13 cellular contexts compared by ENCODE assay signal in genomic region chr1:29156543-29157268, GRCh38. TPM values are rescaled to one million over a fixed set of nuclear protein-coding genes. Genes with fewer than 3 reads are reported as not detected.
A peak's percentile ranks its signal among the peaks of the same experiment; 100 is the strongest.
DNase-seq lines count a peak whose midpoint lies in the region; ATAC-seq, FAIRE-seq and TF ChIP-seq lines count a peak whose summit lies in the region.
"Had no signal": no experiment of that assay in that cellular context is flagged by ENCODE, and none has a peak within 500 bp of the region (broad histone marks: within the 10 kb centered on the region; RNA-seq: fewer than 3 reads in every experiment).

No MANE protein-coding gene starts in this region.

- POLR2A ChIA-PET in RWPE1 (lab: Yijun Ruan, JAX; ENCODE audit: low non-redundant PET) = no interaction called here

- 20% methylated on average over 10 of the region's 10 CpGs for WGBS in right cardiac atrium

- peak; percentile 67 to 85 for ATAC-seq in right cardiac atrium
- no peak for ATAC-seq in GM18868 (IDR thresholded peaks at IDR 0.05; ENCODE audit: unreplicated experiment)
- no peak for ATAC-seq in GM19035 (IDR thresholded peaks at IDR 0.05; ENCODE audit: unreplicated experiment)
- ATAC-seq: sciatic nerve had no signal

- peaks cover 73% of the 10 kb centered on the region for H3K79me2 ChIP-seq in astrocyte (ENCODE audit: insufficient read depth, low read length)

- H3K9me3 ChIP-seq in astrocyte (ENCODE audit: insufficient read depth, low read depth, low read length) (no peaks in the 10 kb centered on the region), right cardiac atrium (ENCODE audit: control insufficient read depth, low read length) (no peaks in the 10 kb centered on the region)

- no peak overlapping the region for H3K27ac ChIP-seq in astrocyte (ENCODE audit: low read depth, low read length)
- H3K27ac ChIP-seq in right cardiac atrium (ENCODE audit: low read length) = peak overlapping the region; percentile 32
- H3K27ac ChIP-seq in RWPE1 = no peak overlapping the region

- peaks cover 65% of the 10 kb centered on the region for H3K36me3 ChIP-seq in astrocyte (ENCODE audit: insufficient read depth, low read length)

- FAIRE-seq in astrocyte (lab: Jason Lieb, UNC) = no peak

- H3K9me3 Mint-ChIP-seq in astrocyte (ENCODE audit: unreplicated experiment) (no peaks in the 10 kb centered on the region), progenitor cell of endocrine pancreas (ENCODE audit: low read depth) (no peaks in the 10 kb centered on the region)
- H3K9me3 Mint-ChIP-seq: activated CD4-positive, alpha-beta T cell treated with anti-CD3 and anti-CD28 coated beads, Interleukin-2, amount 10 ng/mL, durations not matched to agents 24 days and 14 days; activated naive CD4-positive, alpha-beta T cell treated with anti-CD3 and anti-CD28 coated beads, Interleukin-2, amount 50 U/mL, for 24 hours had no signal

- H3K27me3 Mint-ChIP-seq in astrocyte (ENCODE audit: low read depth, unreplicated experiment) (no peaks in the 10 kb centered on the region), progenitor cell of endocrine pancreas (no peaks in the 10 kb centered on the region)
- H3K27me3 Mint-ChIP-seq: activated CD4-positive, alpha-beta T cell treated with anti-CD3 and anti-CD28 coated beads, Interleukin-2, amount 10 ng/mL, durations not matched to agents 24 days and 14 days; activated naive CD4-positive, alpha-beta T cell treated with anti-CD3 and anti-CD28 coated beads, Interleukin-2, amount 50 U/mL, for 24 hours had no signal

- peaks cover 24% of the 10 kb centered on the region for H3K36me3 Mint-ChIP-seq in astrocyte (ENCODE audit: low read depth, unreplicated experiment)
- H3K36me3 Mint-ChIP-seq in progenitor cell of endocrine pancreas (ENCODE audit: insufficient read depth) = peaks cover 28% of the 10 kb centered on the region

- no peak overlapping the region for H2AFZ ChIP-seq in astrocyte (ENCODE audit: low read depth, low read length)

- H3K4me2 ChIP-seq in astrocyte (ENCODE audit: low read length) = no peak overlapping the region

- H3K4me3 Mint-ChIP-seq in astrocyte (ENCODE audit: unreplicated experiment) (peak overlapping the region; percentile 9), progenitor cell of endocrine pancreas (ENCODE audit: low read depth) (peak overlapping the region; percentile 17)
- H3K4me3 Mint-ChIP-seq: activated CD4-positive, alpha-beta T cell treated with anti-CD3 and anti-CD28 coated beads, Interleukin-2, amount 10 ng/mL, durations not matched to agents 24 days and 14 days; activated naive CD4-positive, alpha-beta T cell treated with anti-CD3 and anti-CD28 coated beads, Interleukin-2, amount 50 U/mL, for 24 hours had no signal

- intact Hi-C loops in right cardiac atrium (cut with DNase I) = no loop called here

- H3K4me1 Mint-ChIP-seq in astrocyte (ENCODE audit: low read depth, unreplicated experiment) (peaks cover 9% of the 10 kb centered on the region), progenitor cell of endocrine pancreas (ENCODE audit: low read depth) (peaks cover 31% of the 10 kb centered on the region)
- H3K4me1 Mint-ChIP-seq: activated naive CD4-positive, alpha-beta T cell treated with anti-CD3 and anti-CD28 coated beads, Interleukin-2, amount 50 U/mL, for 24 hours had no signal

- TF ChIP-seq CTCF in astrocyte (IDR thresholded peaks at IDR 0.05; ENCODE audit: insufficient read depth, low read depth, low read length) (no peak), progenitor cell of endocrine pancreas (IDR thresholded peaks at IDR 0.05; ENCODE audit: unreplicated experiment) (no peak), RWPE1 (conservative IDR thresholded peaks at IDR 0.05; ENCODE audit: low read depth) (no peak)

- CTCF ChIA-PET in RWPE1 (lab: Yijun Ruan, JAX) = interaction anchor here (0.6 kb wide), 1 partner anchor 10 kb away, joined by 3 read pairs; no protein-coding TSS in a partner anchor

- H3K4me3 ChIP-seq in astrocyte (ENCODE audit: insufficient read depth, low read depth, low read length) (no peak overlapping the region), right cardiac atrium (ENCODE audit: low read length) (no peak overlapping the region)

- no peaks in the 10 kb centered on the region for H3K4me1 ChIP-seq in astrocyte (ENCODE audit: insufficient read depth, low read length)
- peaks cover 6% of the 10 kb centered on the region for H3K4me1 ChIP-seq in right cardiac atrium (ENCODE audit: control insufficient read depth, insufficient read depth, low read length)

- H3K27ac Mint-ChIP-seq in astrocyte (ENCODE audit: unreplicated experiment) (peak overlapping the region; percentile 88), progenitor cell of endocrine pancreas (peak overlapping the region; percentile 95)
- H3K27ac Mint-ChIP-seq: activated CD4-positive, alpha-beta T cell treated with anti-CD3 and anti-CD28 coated beads, Interleukin-2, amount 10 ng/mL, durations not matched to agents 24 days and 14 days; activated naive CD4-positive, alpha-beta T cell treated with anti-CD3 and anti-CD28 coated beads, Interleukin-2, amount 50 U/mL, for 24 hours had no signal

- no peak overlapping the region for H3K9ac ChIP-seq in astrocyte (ENCODE audit: low read length)

- H3K27me3 ChIP-seq in astrocyte (ENCODE audit: insufficient read depth, low read length) (no peaks in the 10 kb centered on the region), right cardiac atrium (ENCODE audit: control insufficient read depth, insufficient read depth) (no peaks in the 10 kb centered on the region)

- peak in 75 of 76 experiments; percentile 12 to 96 (median 75) for DNase-seq in HUDEP-2 (lab: John Stamatoyannopoulos, UW; ENCODE audit: unreplicated experiment in 76 of 76)
- peak; percentile 34 for DNase-seq in astrocyte (ENCODE audit: low read depth)
- DNase-seq in right cardiac atrium = peak in 1 of 3 donors; percentile 61
- no peak for DNase-seq in progenitor cell of endocrine pancreas (ENCODE audit: low spot score, unreplicated experiment)
- DNase-seq in iPS-NIHi11 (ENCODE audit: low spot score) = no peak
- no peak for DNase-seq in RWPE1 (ENCODE audit: low spot score)
- DNase-seq: activated CD4-positive, alpha-beta T cell treated with anti-CD3 and anti-CD28 coated beads, Interleukin-2, amount 10 ng/mL, durations not matched to agents 24 days and 14 days; NCI-H2171; SHP77 had no signal

- H4K20me1 ChIP-seq in astrocyte (ENCODE audit: insufficient read depth, low read length) = peaks cover 62% of the 10 kb centered on the region

RNA-seq across cellular contexts. Expression of gene SRSF4, which starts 25.0 kb away (rescaled TPM):
- total RNA-seq in astrocyte (48.2 and 52.6 TPM in 2 replicates), right cardiac atrium (10 to 100 TPM; 52.0 to 63.7 (median 61.1) TPM), progenitor cell of endocrine pancreas (108 and 111 TPM in 2 replicates)
- polyA plus RNA-seq in right cardiac atrium = 50.0 TPM

RNA-seq across cellular contexts. Expression of gene TMEM200B, which starts 33.0 kb away (rescaled TPM):
- total RNA-seq in astrocyte = 3.6 and 4.7 TPM in 2 replicates
- 1 to 10 TPM; 3.6 to 4.1 (median 3.9) TPM for total RNA-seq in right cardiac atrium
- 2.8 TPM for polyA plus RNA-seq in right cardiac atrium
- total RNA-seq in progenitor cell of endocrine pancreas = 13.3 and 15.0 TPM in 2 replicates

Comparison
In these comparisons a context has a peak if more than half of its experiments do, and no peak if none do; other contexts are left out.
1. DNase-seq: peak in HUDEP-2 (75 of 76) and astrocyte (single experiment); none in progenitor cell of endocrine pancreas (single experiment), iPS-NIHi11 (single experiment) and RWPE1 (single experiment).
2. ATAC-seq: peak in right cardiac atrium (2 of 2); none in GM18868 (single experiment) and GM19035 (single experiment).